6 cellular contexts compared by ENCODE assay signal in the genomic region with DNA sequence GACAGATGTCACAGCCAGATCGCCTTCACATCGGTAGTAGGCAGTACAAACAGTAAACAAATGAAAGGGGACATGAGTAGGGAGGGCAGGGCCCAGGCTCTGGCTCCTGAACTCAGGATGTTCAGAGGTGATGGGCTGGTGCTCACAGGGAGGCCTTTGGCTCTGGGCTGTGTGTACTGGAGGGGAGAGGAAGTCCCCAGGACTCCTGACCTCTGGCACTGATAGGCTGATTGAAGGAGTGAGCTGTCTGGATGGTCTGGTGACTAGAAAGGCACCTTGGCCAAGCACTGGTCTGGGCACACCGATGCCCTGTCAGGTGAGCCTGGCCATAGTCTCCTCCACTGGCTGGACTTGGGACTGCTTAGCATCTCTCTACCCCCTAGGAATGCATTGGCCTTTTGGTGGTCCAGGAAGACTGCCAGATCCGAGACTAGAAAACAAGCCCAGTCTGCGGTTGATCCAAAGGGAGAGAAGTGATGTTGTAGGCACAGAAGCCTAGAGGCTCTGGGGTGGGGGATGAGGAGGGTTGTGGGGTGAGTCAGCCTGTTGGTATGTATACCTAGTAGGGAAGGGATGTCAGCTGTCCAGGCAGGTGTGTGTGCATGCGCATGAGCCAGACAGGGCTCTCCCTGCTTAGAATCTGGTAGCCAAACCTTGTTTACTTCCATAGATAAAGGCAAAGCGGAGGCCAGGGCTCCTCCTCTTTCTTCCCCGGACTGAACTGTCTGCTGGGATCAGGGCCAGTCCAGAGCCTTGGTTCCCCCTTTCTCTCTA. TPM values are rescaled to one million over a fixed set of nuclear protein-coding genes. Genes with fewer than 3 reads are reported as not detected.
A peak's percentile ranks its signal among the peaks of the same experiment; 100 is the strongest.
DNase-seq lines count a peak whose midpoint lies in the region; ATAC-seq lines count a peak whose summit lies in the region.

No MANE protein-coding gene starts in this region.

- H3K9ac ChIP-seq in ES-I3 (ENCODE audit: low read depth, low read length) (peak overlapping the region; percentile 18; the same call in 1 of the 2 replicates), mucosa of stomach (ENCODE audit: low read length) (peak overlapping the region; percentile 93)

- no peak for DNase-seq in T-helper 17 cell
- no peak for DNase-seq in foreskin melanocyte
- no peak for DNase-seq in SKM-1 (lab: John Stamatoyannopoulos, UW; ENCODE audit: unreplicated experiment)

- H3K4me1 Mint-ChIP-seq in T-helper 17 cell, result peaks cover 19% of the 10 kb centered on the region

- ATAC-seq in T-helper 17 cell (no peak), HG02852 (IDR thresholded peaks at IDR 0.05; ENCODE audit: unreplicated experiment) (no peak)

- H3K36me3 Mint-ChIP-seq in T-helper 17 cell (ENCODE audit: low read depth), result no peaks in the 10 kb centered on the region

- no peaks in the 10 kb centered on the region for H3K9me3 ChIP-seq in ES-I3 (ENCODE audit: control insufficient read depth, insufficient read depth, low read length)
- H3K9me3 ChIP-seq in T-helper 17 cell (ENCODE audit: control insufficient read depth, low read length, poor library complexity, severe bottlenecking), result no peaks in the 10 kb centered on the region
- no peaks in the 10 kb centered on the region for H3K9me3 ChIP-seq in mucosa of stomach (ENCODE audit: control insufficient read depth, low read length)

- peak overlapping the region; percentile 80 for H3K4me3 ChIP-seq in mucosa of stomach (ENCODE audit: low read length)

- peak overlapping the region; percentile 90 for H3K4me3 Mint-ChIP-seq in T-helper 17 cell

- H3K27me3 Mint-ChIP-seq in T-helper 17 cell, result no peaks in the 10 kb centered on the region

- H3K36me3 ChIP-seq in ES-I3 (ENCODE audit: insufficient read depth, low read length) (no peaks in the 10 kb centered on the region), mucosa of stomach (ENCODE audit: control insufficient read depth, insufficient read depth, low read length) (no peaks in the 10 kb centered on the region)

- H3K4me1 ChIP-seq in ES-I3 (ENCODE audit: insufficient read depth, low read length), result peaks cover 27% of the 10 kb centered on the region
- H3K4me1 ChIP-seq in mucosa of stomach (ENCODE audit: control insufficient read depth, insufficient read depth, low read length), result peaks cover 32% of the 10 kb centered on the region

- H3K27me3 ChIP-seq in mucosa of stomach (ENCODE audit: control insufficient read depth, insufficient read depth, low read length), result no peaks in the 10 kb centered on the region

- peak overlapping the region; percentile 53 for H3K27ac Mint-ChIP-seq in T-helper 17 cell

RNA-seq across cellular contexts. Expression of a gene that starts 1.9 kb away (rescaled TPM):
- 1 to 10 TPM; 2.5 to 4.1 TPM for total RNA-seq in T-helper 17 cell

RNA-seq across cellular contexts. Expression of a gene that starts 17.2 kb away (rescaled TPM):
- total RNA-seq in T-helper 17 cell, result not detected

RNA-seq across cellular contexts. Expression of a gene that starts 28.3 kb away (rescaled TPM):
- under 1 TPM in 1 of 2 donors, not detected in 1; 0.18 TPM for total RNA-seq in T-helper 17 cell

RNA-seq across cellular contexts. Expression of a gene that starts 38.4 kb away (rescaled TPM):
- 10 to 100 TPM; 24.1 to 27.7 TPM for total RNA-seq in T-helper 17 cell

RNA-seq across cellular contexts. Expression of a gene that starts 38.8 kb away (rescaled TPM):
- 10 to 100 TPM; 19.5 to 22.7 TPM for total RNA-seq in T-helper 17 cell
